ENCODE assay signal across 9 cellular contexts in the genomic region with DNA sequence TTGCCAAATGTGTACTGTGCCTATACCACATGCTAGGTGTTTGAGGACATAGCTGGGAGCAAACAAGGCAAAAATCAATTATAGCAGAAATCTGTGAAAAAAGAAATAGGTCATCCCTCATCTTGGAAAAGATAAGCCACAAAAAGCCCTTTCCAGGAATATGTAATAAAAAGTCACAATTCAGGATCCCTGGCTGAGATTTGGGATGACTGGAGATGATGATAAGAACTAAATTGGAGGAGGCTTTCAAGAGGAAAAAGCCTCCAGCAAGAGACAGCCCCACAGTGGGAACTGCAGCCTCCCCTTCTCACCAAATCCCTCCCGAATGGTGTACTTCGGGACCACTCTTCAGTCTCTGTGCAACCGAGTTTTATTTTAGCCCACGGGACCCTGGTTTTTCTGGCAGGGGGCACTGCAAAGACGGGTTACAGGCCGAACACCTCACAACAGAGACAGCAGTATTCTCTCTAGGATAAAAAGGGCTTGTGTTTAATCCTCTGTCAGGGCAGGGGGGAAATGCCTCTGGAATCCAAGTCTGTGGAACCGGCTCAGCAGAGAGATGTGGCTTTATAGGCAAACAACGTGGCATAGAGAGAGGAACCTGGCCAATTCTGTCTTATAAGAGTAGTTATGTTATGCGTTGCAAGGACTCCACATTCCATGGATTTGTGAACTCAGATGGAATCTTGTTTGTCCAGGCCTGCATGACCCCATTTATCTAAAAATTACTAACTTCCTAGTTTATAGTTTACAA. TPM values are rescaled to one million over a fixed set of nuclear protein-coding genes. Genes with fewer than 3 reads are reported as not detected.
DNase-seq lines count a peak whose midpoint lies in the region; ATAC-seq and TF ChIP-seq lines count a peak whose summit lies in the region.
"Had no signal": no experiment of that assay in that cellular context is flagged by ENCODE, and none has a peak within 500 bp of the region (broad histone marks: within the 10 kb centered on the region; RNA-seq: fewer than 3 reads in every experiment).

No MANE protein-coding gene starts in this region.

- H3K36me3 ChIP-seq in brain microvascular endothelial cell (replicated peaks) (no peaks in the 10 kb centered on the region), stomach smooth muscle (ENCODE audit: control insufficient read depth in 2 of 2, insufficient read depth in 2 of 2, low read length in 2 of 2) (no peaks in the 10 kb centered on the region)

- in situ Hi-C loops in brain microvascular endothelial cell (cut with HindIII; ENCODE audit: low pct_ligation_motif_present, low sequenced_read_pairs): no loop called here

- H3K4me1 Mint-ChIP-seq in activated naive CD8-positive, alpha-beta T cell treated with anti-CD3 and anti-CD28 coated beads, Interleukin-2, amount 50 U/mL, for 24 hours: peaks cover 31% of the 10 kb centered on the region

- no peaks in the 10 kb centered on the region for H3K9me3 ChIP-seq in stomach smooth muscle (ENCODE audit: control insufficient read depth in 2 of 2, low read length in 2 of 2)

- peak; percentile 10 for TF ChIP-seq CTCF in brain microvascular endothelial cell (IDR thresholded peaks at IDR 0.05; ENCODE audit: low read depth, low read length, missing control alignments)

- ATAC-seq in left lobe of liver: peak; percentile 2
- no peak for ATAC-seq in HG02798 (IDR thresholded peaks at IDR 0.05; ENCODE audit: poor library complexity, unreplicated experiment)
- no peak for ATAC-seq in activated naive CD8-positive, alpha-beta T cell treated with anti-CD3 and anti-CD28 coated beads, Interleukin-2, amount 50 U/mL, for 24 hours

- no peaks in the 10 kb centered on the region for H3K27me3 ChIP-seq in brain microvascular endothelial cell (replicated peaks)
- H3K27me3 ChIP-seq in stomach smooth muscle (ENCODE audit: control insufficient read depth in 1 of 2, insufficient read depth in 2 of 2, low read length in 2 of 2): no peaks in the 10 kb centered on the region

- DNase-seq in NCI-H1048 (lab: John Stamatoyannopoulos, UW): peak; percentile 18
- peak; percentile 66 for DNase-seq in brain microvascular endothelial cell
- no peak for DNase-seq in left lobe of liver (ENCODE audit: low spot score)
- no peak for DNase-seq in NCI-H187 treated with DMSO at 0.1 percent for 48 hours (lab: John Stamatoyannopoulos, UW)
- no peak for DNase-seq in activated naive CD8-positive, alpha-beta T cell treated with anti-CD3 and anti-CD28 coated beads, Interleukin-2, amount 50 U/mL, for 24 hours
- DNase-seq in NCI-H2081 (lab: John Stamatoyannopoulos, UW): no peak

- no peaks in the 10 kb centered on the region for H3K9me3 Mint-ChIP-seq in activated naive CD8-positive, alpha-beta T cell treated with anti-CD3 and anti-CD28 coated beads, Interleukin-2, amount 50 U/mL, for 24 hours
- H3K9me3 Mint-ChIP-seq: T-helper 1 cell treated with Interleukin-12 subunit alpha and Interleukin-12 subunit beta and Interleukin-4 antibody, amounts not matched to agents 30 μg/mL and 1 μg/mL, for 36 hours had no signal

- H3K9ac ChIP-seq in stomach smooth muscle (ENCODE audit: low read length in 2 of 2): peak overlapping the region; percentile 36 to 46

- no peak overlapping the region for H3K27ac Mint-ChIP-seq in activated naive CD8-positive, alpha-beta T cell treated with anti-CD3 and anti-CD28 coated beads, Interleukin-2, amount 50 U/mL, for 24 hours
- H3K27ac Mint-ChIP-seq: T-helper 1 cell treated with Interleukin-12 subunit alpha and Interleukin-12 subunit beta and Interleukin-4 antibody, amounts not matched to agents 30 μg/mL and 1 μg/mL, for 36 hours had no signal

- H3K27ac ChIP-seq in brain microvascular endothelial cell: peak overlapping the region; percentile 28
- H3K27ac ChIP-seq in stomach smooth muscle (ENCODE audit: low read length): peak overlapping the region; percentile 53

- peak overlapping the region; percentile 1 for H3K4me3 ChIP-seq in brain microvascular endothelial cell (ENCODE audit: low read depth, low read length)
- peak overlapping the region; percentile 34 to 35 for H3K4me3 ChIP-seq in stomach smooth muscle (ENCODE audit: low read length in 2 of 2)

- peaks cover 28% of the 10 kb centered on the region for H3K27me3 Mint-ChIP-seq in activated naive CD8-positive, alpha-beta T cell treated with anti-CD3 and anti-CD28 coated beads, Interleukin-2, amount 50 U/mL, for 24 hours

- peaks cover 5% of the 10 kb centered on the region for H3K4me1 ChIP-seq in stomach smooth muscle (ENCODE audit: control insufficient read depth, insufficient read depth, low read length)

- no peak overlapping the region for H3K4me3 Mint-ChIP-seq in activated naive CD8-positive, alpha-beta T cell treated with anti-CD3 and anti-CD28 coated beads, Interleukin-2, amount 50 U/mL, for 24 hours

- H3K36me3 Mint-ChIP-seq in activated naive CD8-positive, alpha-beta T cell treated with anti-CD3 and anti-CD28 coated beads, Interleukin-2, amount 50 U/mL, for 24 hours (ENCODE audit: low read depth): peaks cover 1% of the 10 kb centered on the region

RNA-seq across cellular contexts. Expression of a gene that starts 1.2 kb away (rescaled TPM):
- 2.9 TPM for total RNA-seq in left lobe of liver

Comparison
In these comparisons a context has a peak if more than half of its experiments do, and no peak if none do; other contexts are left out.
1. DNase-seq: peak in NCI-H1048 (single experiment) and brain microvascular endothelial cell (single experiment); none in left lobe of liver (single experiment), NCI-H187 treated with DMSO at 0.1 percent for 48 hours (single experiment), activated naive CD8-positive, alpha-beta T cell treated with anti-CD3 and anti-CD28 coated beads, Interleukin-2, amount 50 U/mL, for 24 hours (single experiment) and NCI-H2081 (0 of 2).